13 cellular contexts compared by ENCODE assay signal in the genomic region with DNA sequence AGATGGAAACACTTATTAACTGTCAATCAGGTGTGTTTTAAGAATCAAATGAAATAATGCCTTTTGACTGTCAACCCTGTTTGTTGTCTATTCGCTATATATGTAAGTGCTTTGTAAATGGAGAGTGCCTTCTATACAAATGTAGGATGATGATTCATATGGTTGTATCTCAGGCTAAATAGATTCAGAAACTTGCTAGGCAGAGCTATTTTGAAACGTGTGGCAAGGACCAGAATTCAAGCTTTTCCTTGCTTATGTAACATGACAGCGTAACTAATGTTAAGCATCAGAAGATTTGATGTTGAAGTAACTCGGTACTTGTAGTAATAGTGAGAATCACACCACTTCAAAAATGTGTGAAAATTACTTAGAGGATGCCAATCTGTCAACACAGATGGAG. TPM values are rescaled to one million over a fixed set of nuclear protein-coding genes. Genes with fewer than 3 reads are reported as not detected.
DNase-seq lines count a peak whose midpoint lies in the region; ATAC-seq, FAIRE-seq and TF ChIP-seq lines count a peak whose summit lies in the region.
"Had no signal": no experiment of that assay in that cellular context is flagged by ENCODE, and none has a peak within 500 bp of the region (broad histone marks: within the 10 kb centered on the region; RNA-seq: fewer than 3 reads in every experiment).

No MANE protein-coding gene starts in this region.

- H3K9ac ChIP-seq in astrocyte (ENCODE audit: low read length) = no peak overlapping the region

- H3K27ac ChIP-seq in astrocyte (ENCODE audit: low read depth, low read length) = no peak overlapping the region
- no peak overlapping the region for H3K27ac ChIP-seq in suprapubic skin

- H3K27me3 Mint-ChIP-seq in activated T-cell treated with anti-CD3 and anti-CD28 coated beads, Interleukin-2, amount 50 U/mL, for 72 hours (ENCODE audit: low read depth) = peaks cover 9% of the 10 kb centered on the region
- H3K27me3 Mint-ChIP-seq in astrocyte (ENCODE audit: low read depth, unreplicated experiment) = no peaks in the 10 kb centered on the region

- peaks cover 2 to 4% of the 10 kb centered on the region in 2 donors for H3K36me3 Mint-ChIP-seq in activated T-cell treated with anti-CD3 and anti-CD28 coated beads, Interleukin-2, amount 50 U/mL, for 72 hours (ENCODE audit: insufficient read depth in 2 of 2)
- peaks cover 6% of the 10 kb centered on the region for H3K36me3 Mint-ChIP-seq in astrocyte (ENCODE audit: low read depth, unreplicated experiment)

- H3K9me3 Mint-ChIP-seq in activated T-cell treated with anti-CD3 and anti-CD28 coated beads, Interleukin-2, amount 50 U/mL, for 72 hours = no peaks in the 10 kb centered on the region
- no peaks in the 10 kb centered on the region for H3K9me3 Mint-ChIP-seq in astrocyte (ENCODE audit: unreplicated experiment)

- TF ChIP-seq EP300 in suprapubic skin (IDR thresholded peaks at IDR 0.05) = no peak

- H3K4me2 ChIP-seq in astrocyte (ENCODE audit: low read length) = peak overlapping the region; percentile 2

- TF ChIP-seq POLR2A in suprapubic skin (IDR thresholded peaks at IDR 0.05) = no peak

- FAIRE-seq in astrocyte (lab: Jason Lieb, UNC) = peak; percentile 17

- H3K27ac Mint-ChIP-seq in activated T-cell treated with anti-CD3 and anti-CD28 coated beads, Interleukin-2, amount 50 U/mL, for 72 hours = peak overlapping the region; percentile 11
- H3K27ac Mint-ChIP-seq in astrocyte (ENCODE audit: unreplicated experiment) = no peak overlapping the region

- peaks cover 20% of the 10 kb centered on the region for H4K20me1 ChIP-seq in astrocyte (ENCODE audit: insufficient read depth, low read length)

- peak overlapping the region in 1 of 2 donors; percentile 29 for H3K4me3 Mint-ChIP-seq in activated T-cell treated with anti-CD3 and anti-CD28 coated beads, Interleukin-2, amount 50 U/mL, for 72 hours
- H3K4me3 Mint-ChIP-seq in astrocyte (ENCODE audit: unreplicated experiment) = peak overlapping the region; percentile 94

- H3K27me3 ChIP-seq in astrocyte (ENCODE audit: insufficient read depth, low read length) (no peaks in the 10 kb centered on the region), suprapubic skin (no peaks in the 10 kb centered on the region)

- no peak overlapping the region for H2AFZ ChIP-seq in astrocyte (ENCODE audit: low read depth, low read length)

- no peak for ATAC-seq in activated T-cell treated with anti-CD3 and anti-CD28 coated beads, Interleukin-2, amount 50 U/mL, for 72 hours (replicated peaks in 1 of 2)
- ATAC-seq in GM18873 (IDR thresholded peaks at IDR 0.05; ENCODE audit: low FRiP score, unreplicated experiment) = no peak

- TF ChIP-seq CTCF in astrocyte (IDR thresholded peaks at IDR 0.05; ENCODE audit: insufficient read depth, low read depth, low read length) (no peak), suprapubic skin (IDR thresholded peaks at IDR 0.05) (no peak)

- no peak overlapping the region for H3K4me3 ChIP-seq in astrocyte (ENCODE audit: insufficient read depth, low read depth, low read length)
- peak overlapping the region; percentile 86 for H3K4me3 ChIP-seq in suprapubic skin

- H3K4me1 Mint-ChIP-seq in activated T-cell treated with anti-CD3 and anti-CD28 coated beads, Interleukin-2, amount 50 U/mL, for 72 hours (ENCODE audit: low read depth) = peaks cover 39% of the 10 kb centered on the region
- H3K4me1 Mint-ChIP-seq in astrocyte (ENCODE audit: low read depth, unreplicated experiment) = peaks cover 53% of the 10 kb centered on the region

- H3K9me3 ChIP-seq in astrocyte (ENCODE audit: insufficient read depth, low read depth, low read length) (no peaks in the 10 kb centered on the region), suprapubic skin (no peaks in the 10 kb centered on the region)

- H3K4me1 ChIP-seq in astrocyte (ENCODE audit: insufficient read depth, low read length) (peaks cover 23% of the 10 kb centered on the region), suprapubic skin (peaks cover 50% of the 10 kb centered on the region)

- no peak for DNase-seq in activated T-cell treated with anti-CD3 and anti-CD28 coated beads, Interleukin-2, amount 50 U/mL, for 72 hours
- DNase-seq in activated T-cell treated with anti-CD3 and anti-CD28 coated beads for 4 hours (no peak), astrocyte (ENCODE audit: low read depth) (no peak), inferior parietal cortex (ENCODE audit: extremely low spot score) (peak; percentile 68), suprapubic skin (ENCODE audit: low spot score in 2 of 2) (no peak), posterior cingulate gyrus (no peak), SW 1271 (lab: John Stamatoyannopoulos, UW) (no peak)
- DNase-seq: activated CD8-positive, alpha-beta memory T cell treated with anti-CD3 and anti-CD28 coated beads, Interleukin-2, amount 50 U/mL, for 4 hours; dermis blood vessel endothelial cell; DND-41; NCI-H1417 treated with DMSO at 0.1 percent for 48 hours had no signal

- intact Hi-C loops in posterior cingulate gyrus (cut with DNase I) = loop anchor here (5.0 kb wide), 1 partner anchor 130 kb away; no protein-coding TSS in a partner anchor

- WGBS in suprapubic skin = 43% methylated on average over 4 of the region's 4 CpGs

- peaks cover 23% of the 10 kb centered on the region for H3K79me2 ChIP-seq in astrocyte (ENCODE audit: insufficient read depth, low read length)

- H3K36me3 ChIP-seq in astrocyte (ENCODE audit: insufficient read depth, low read length) (no peaks in the 10 kb centered on the region), suprapubic skin (peaks cover 33% of the 10 kb centered on the region)

RNA-seq across cellular contexts. Expression of a gene that starts 3.4 kb away (rescaled TPM):
- 1 to 10 TPM; 6.0 to 6.7 TPM for total RNA-seq in activated T-cell treated with anti-CD3 and anti-CD28 coated beads, Interleukin-2, amount 50 U/mL, for 72 hours
- 32.4 and 35.3 TPM in 2 replicates for total RNA-seq in astrocyte
- 10 to 100 TPM; 35.5 to 73.3 (median 65.7) TPM for total RNA-seq in suprapubic skin
- total RNA-seq: HT-29 had no signal
